Comparison of ENCODE assay signal across 15 cellular contexts in genomic region chr10:99872367-99873162, GRCh38.
DNase-seq lines count a peak whose midpoint lies in the region; ATAC-seq and TF ChIP-seq lines count a peak whose summit lies in the region.
"Had no signal": no experiment of that assay in that cellular context is flagged by ENCODE, and none has a peak within 500 bp of the region (broad histone marks: within the 10 kb centered on the region; RNA-seq: fewer than 3 reads in every experiment).

No MANE protein-coding gene starts in this region.

- intact Hi-C loops in PC-3 (cut with micrococcal nuclease) (no loop called here), mucosa of descending colon (cut with DNase I, micrococcal nuclease) (no loop called here)

- POLR2A ChIA-PET in PC-3 (lab: Charles Lee; ENCODE audit: unreplicated experiment) = no interaction called here
- POLR2A ChIA-PET in CD8-positive, alpha-beta memory T cell (lab: Charles Lee) = no interaction called here
- POLR2A ChIA-PET in WTC11 (lab: Charles Lee) = no interaction called here

- ATAC-seq in PC-3 (no peak), mucosa of descending colon (peak; percentile 60), WTC11 (no peak)
- ATAC-seq in natural killer cell treated with Interleukin-12 subunit alpha and Interleukin-12 subunit beta and Interleukin-15 and Interleukin-18, amount 100 ng/mL, for 72 hours = no peak

- H2AFZ ChIP-seq in PC-3 (ENCODE audit: low read length) = no peak overlapping the region

- H3K36me3 Mint-ChIP-seq in endodermal cell (ENCODE audit: low read depth) (peaks cover 30% of the 10 kb centered on the region), WTC11 (peaks cover 19% of the 10 kb centered on the region)
- H3K36me3 Mint-ChIP-seq in CD8-positive, alpha-beta memory T cell = peaks cover 12 to 18% (median 16%) of the 10 kb centered on the region in 3 donors
- peaks cover 12% of the 10 kb centered on the region for H3K36me3 Mint-ChIP-seq in natural killer cell treated with Interleukin-12 subunit alpha and Interleukin-12 subunit beta and Interleukin-15 and Interleukin-18, amount 100 ng/mL, for 72 hours

- no peaks in the 10 kb centered on the region for H3F3A ChIP-seq in PC-3 (ENCODE audit: low read length, unreplicated experiment)

- H3K4me3 ChIP-seq in PC-3 (ENCODE audit: low read length) (no peak overlapping the region), endodermal cell (ENCODE audit: low read length) (no peak overlapping the region), mucosa of descending colon (no peak overlapping the region)
- H3K4me3 ChIP-seq in CD8-positive, alpha-beta memory T cell (ENCODE audit: low read length) = no peak overlapping the region
- H3K4me3 ChIP-seq: BLaER1 treated with 17β-estradiol and CSF1 and Interleukin-3, amounts not matched to agents 10 nM and 100 nM; left ventricle myocardium inferior had no signal

- no peak overlapping the region for H3K4me2 ChIP-seq in PC-3 (ENCODE audit: low read length)
- H3K4me2 ChIP-seq: BLaER1 treated with 17β-estradiol and CSF1 and Interleukin-3, amounts not matched to agents 10 nM and 100 nM had no signal

- H3K9ac ChIP-seq in PC-3 (ENCODE audit: low read length) (no peak overlapping the region), endodermal cell (ENCODE audit: extremely low read depth, low read length, poor library complexity, severe bottlenecking) (no peak overlapping the region)
- H3K9ac ChIP-seq: BLaER1 treated with 17β-estradiol and CSF1 and Interleukin-3, amounts not matched to agents 10 nM and 100 nM had no signal

- H3K79me2 ChIP-seq in PC-3 (ENCODE audit: low read length) = no peaks in the 10 kb centered on the region

- H3K27me3 ChIP-seq in PC-3 (ENCODE audit: low read length) = no peaks in the 10 kb centered on the region
- no peaks in the 10 kb centered on the region for H3K27me3 ChIP-seq in endodermal cell (ENCODE audit: control insufficient read depth, insufficient read depth, low read length, poor library complexity, severe bottlenecking)
- no peaks in the 10 kb centered on the region for H3K27me3 ChIP-seq in CD8-positive, alpha-beta memory T cell (ENCODE audit: insufficient read depth, low read length, poor library complexity, severe bottlenecking)
- H3K27me3 ChIP-seq: BLaER1 treated with 17β-estradiol and CSF1 and Interleukin-3, amounts not matched to agents 10 nM and 100 nM had no signal

- H3K36me3 ChIP-seq in PC-3 (ENCODE audit: low read depth, low read length) = no peaks in the 10 kb centered on the region
- peaks cover 32% of the 10 kb centered on the region for H3K36me3 ChIP-seq in endodermal cell (ENCODE audit: control insufficient read depth, insufficient read depth, low read length)
- H3K36me3 ChIP-seq in mucosa of descending colon (ENCODE audit: low read depth) = no peaks in the 10 kb centered on the region
- H3K36me3 ChIP-seq in CD8-positive, alpha-beta memory T cell (ENCODE audit: insufficient read depth, low read length) = no peaks in the 10 kb centered on the region

- CTCF ChIA-PET in PC-3 (lab: Charles Lee) (no interaction called here), WTC11 (lab: Charles Lee) (interaction anchor here (1.8 kb wide), 1 partner anchor 27 kb away, joined by 7 read pairs; no protein-coding TSS in a partner anchor)
- CTCF ChIA-PET in CD8-positive, alpha-beta memory T cell (lab: Charles Lee) = interaction anchor here (3.8 kb wide), 1 partner anchor 27 kb away, joined by 13 read pairs; no protein-coding TSS in a partner anchor

- peak; percentile 54 for DNase-seq in ELR (ENCODE audit: low read depth)
- peak; percentile 2 for DNase-seq in PC-3
- DNase-seq in endodermal cell = peak; percentile 36
- DNase-seq in mucosa of descending colon = no peak
- no peak for DNase-seq in CD8-positive, alpha-beta memory T cell
- no peak for DNase-seq in natural killer cell treated with Interleukin-12 subunit alpha and Interleukin-12 subunit beta and Interleukin-15 and Interleukin-18, amount 100 ng/mL, for 72 hours (ENCODE audit: low spot score)
- DNase-seq in WTC11 (ENCODE audit: low spot score) = no peak
- no peak for DNase-seq in NCI-H2196 treated with DMSO at 0.1 percent for 48 hours (lab: John Stamatoyannopoulos, UW; ENCODE audit: unreplicated experiment)
- DNase-seq: activated naive CD8-positive, alpha-beta T cell treated with anti-CD3 and anti-CD28 coated beads for 36 hours; hippocampal formation; left ventricle myocardium inferior; NCI-H187; Right ventricle myocardium superior had no signal

- H3K27ac ChIP-seq in PC-3 (ENCODE audit: low read length) (no peak overlapping the region), endodermal cell (ENCODE audit: low read depth, low read length) (no peak overlapping the region)
- H3K27ac ChIP-seq in CD8-positive, alpha-beta memory T cell (ENCODE audit: low read depth, low read length) = no peak overlapping the region
- H3K27ac ChIP-seq: BLaER1 treated with 17β-estradiol and CSF1 and Interleukin-3, amounts not matched to agents 10 nM and 100 nM; left ventricle myocardium inferior had no signal

- H3K9me3 ChIP-seq in PC-3 (ENCODE audit: low read length) (no peaks in the 10 kb centered on the region), endodermal cell (ENCODE audit: control insufficient read depth, low read length) (no peaks in the 10 kb centered on the region), mucosa of descending colon (no peaks in the 10 kb centered on the region)
- no peaks in the 10 kb centered on the region for H3K9me3 ChIP-seq in CD8-positive, alpha-beta memory T cell (ENCODE audit: low read length)
- H3K9me3 ChIP-seq: left ventricle myocardium inferior had no signal

- H3K4me1 ChIP-seq in PC-3 (ENCODE audit: insufficient read depth, low read length) = no peaks in the 10 kb centered on the region
- peaks cover 9% of the 10 kb centered on the region for H3K4me1 ChIP-seq in endodermal cell (ENCODE audit: control insufficient read depth, insufficient read depth, low read length)
- H3K4me1 ChIP-seq in mucosa of descending colon (ENCODE audit: low read depth) = no peaks in the 10 kb centered on the region
- H3K4me1 ChIP-seq in CD8-positive, alpha-beta memory T cell (ENCODE audit: insufficient read depth, low read length) = peaks cover 16% of the 10 kb centered on the region

- no peak for TF ChIP-seq CTCF in PC-3 (conservative IDR thresholded peaks at IDR 0.05; ENCODE audit: low read depth, low read length)
- TF ChIP-seq CTCF in endodermal cell (conservative IDR thresholded peaks at IDR 0.05) = no peak
- no peak for TF ChIP-seq CTCF in mucosa of descending colon (IDR thresholded peaks at IDR 0.05)
- no peak for TF ChIP-seq CTCF in WTC11 (IDR thresholded peaks at IDR 0.05)

- H3K9me3 Mint-ChIP-seq in endodermal cell (peaks cover 4% of the 10 kb centered on the region), WTC11 (peaks cover under 1% of the 10 kb centered on the region)
- peaks cover under 1 to 7% (median 3%) of the 10 kb centered on the region in 5 donors for H3K9me3 Mint-ChIP-seq in CD8-positive, alpha-beta memory T cell
- H3K9me3 Mint-ChIP-seq in natural killer cell treated with Interleukin-12 subunit alpha and Interleukin-12 subunit beta and Interleukin-15 and Interleukin-18, amount 100 ng/mL, for 72 hours = no peaks in the 10 kb centered on the region

- no peaks in the 10 kb centered on the region for H3K9me2 ChIP-seq in PC-3 (replicated peaks; ENCODE audit: low read length)

- H3K27ac Mint-ChIP-seq in endodermal cell (no peak overlapping the region), WTC11 (no peak overlapping the region)
- H3K27ac Mint-ChIP-seq in CD8-positive, alpha-beta memory T cell = no peak overlapping the region
- no peak overlapping the region for H3K27ac Mint-ChIP-seq in natural killer cell treated with Interleukin-12 subunit alpha and Interleukin-12 subunit beta and Interleukin-15 and Interleukin-18, amount 100 ng/mL, for 72 hours
- H3K27ac Mint-ChIP-seq: activated naive CD8-positive, alpha-beta T cell treated with anti-CD3 and anti-CD28 coated beads for 36 hours; progenitor cell of endocrine pancreas had no signal

- H3K4me1 Mint-ChIP-seq in endodermal cell (peaks cover 15% of the 10 kb centered on the region), WTC11 (no peaks in the 10 kb centered on the region)
- H3K4me1 Mint-ChIP-seq in CD8-positive, alpha-beta memory T cell = peaks cover 14 to 23% (median 18%) of the 10 kb centered on the region in 3 donors
- peaks cover 5 to 16% of the 10 kb centered on the region in 2 donors for H3K4me1 Mint-ChIP-seq in natural killer cell treated with Interleukin-12 subunit alpha and Interleukin-12 subunit beta and Interleukin-15 and Interleukin-18, amount 100 ng/mL, for 72 hours (ENCODE audit: low read depth in 2 of 2)

- peaks cover 3% of the 10 kb centered on the region for H3K27me3 Mint-ChIP-seq in endodermal cell (ENCODE audit: insufficient read depth)
- H3K27me3 Mint-ChIP-seq in CD8-positive, alpha-beta memory T cell = peaks cover 30 to 58% of the 10 kb centered on the region in 2 donors
- peaks cover 11 to 41% of the 10 kb centered on the region in 2 donors for H3K27me3 Mint-ChIP-seq in natural killer cell treated with Interleukin-12 subunit alpha and Interleukin-12 subunit beta and Interleukin-15 and Interleukin-18, amount 100 ng/mL, for 72 hours
- H3K27me3 Mint-ChIP-seq in WTC11 (ENCODE audit: low read depth) = peaks cover 4% of the 10 kb centered on the region; the same call in 1 of the 2 replicates
- H3K27me3 Mint-ChIP-seq: progenitor cell of endocrine pancreas had no signal

- H4K20me1 ChIP-seq in PC-3 (ENCODE audit: low read length) = no peaks in the 10 kb centered on the region
- H4K20me1 ChIP-seq: BLaER1 treated with 17β-estradiol and CSF1 and Interleukin-3, amounts not matched to agents 10 nM and 100 nM had no signal

- BruUV-seq in PC-3 (replicated peaks; lab: Mats Ljungman, UMichigan) = no TSS peak

- H3K4me3 Mint-ChIP-seq in endodermal cell = no peak overlapping the region
- H3K4me3 Mint-ChIP-seq in CD8-positive, alpha-beta memory T cell = no peak overlapping the region
- H3K4me3 Mint-ChIP-seq in natural killer cell treated with Interleukin-12 subunit alpha and Interleukin-12 subunit beta and Interleukin-15 and Interleukin-18, amount 100 ng/mL, for 72 hours = no peak overlapping the region
- no peak overlapping the region for H3K4me3 Mint-ChIP-seq in WTC11
- H3K4me3 Mint-ChIP-seq: activated naive CD8-positive, alpha-beta T cell treated with anti-CD3 and anti-CD28 coated beads for 36 hours had no signal

- 75 to 81% methylated on average over 1 to 5 of the region's 5 CpGs for WGBS in endodermal cell (ENCODE audit: insufficient coverage in 1 of 2, insufficient read length in 1 of 2), 2 experiments

TF ChIP-seq in WTC11, 78 proteins besides CTCF, POLR2A, EP300 and RAD21 (continues in another document):
- no peak for TF ChIP-seq ZNF423 (CRISPR knock-in tag; IDR thresholded peaks at IDR 0.05)
- TF ChIP-seq NFE2L1 (CRISPR knock-in tag; IDR thresholded peaks at IDR 0.05) = no peak
- TF ChIP-seq ETV6 (CRISPR knock-in tag; IDR thresholded peaks at IDR 0.05) = no peak
- TF ChIP-seq, protein P1, sequence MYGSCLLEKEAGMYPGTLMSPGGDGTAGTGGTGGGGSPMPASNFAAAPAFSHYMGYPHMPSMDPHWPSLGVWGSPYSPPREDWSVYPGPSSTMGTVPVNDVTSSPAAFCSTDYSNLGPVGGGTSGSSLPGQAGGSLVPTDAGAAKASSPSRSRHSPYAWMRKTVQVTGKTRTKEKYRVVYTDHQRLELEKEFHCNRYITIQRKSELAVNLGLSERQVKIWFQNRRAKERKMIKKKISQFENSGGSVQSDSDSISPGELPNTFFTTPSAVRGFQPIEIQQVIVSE (CRISPR knock-in tag; IDR thresholded peaks at IDR 0.05; ENCODE audit: borderline replicate concordance) = no peak
- no peak for TF ChIP-seq ESRRA (CRISPR knock-in tag; IDR thresholded peaks at IDR 0.05; ENCODE audit: borderline replicate concordance)

Comparison
In these comparisons a context has a peak if more than half of its experiments do, and no peak if none do; other contexts are left out.
1. DNase-seq: peak in ELR (single experiment), PC-3 (single experiment) and endodermal cell (single experiment); none in mucosa of descending colon (0 of 3), CD8-positive, alpha-beta memory T cell (0 of 5), natural killer cell treated with Interleukin-12 subunit alpha and Interleukin-12 subunit beta and Interleukin-15 and Interleukin-18, amount 100 ng/mL, for 72 hours (single experiment), WTC11 (single experiment) and NCI-H2196 treated with DMSO at 0.1 percent for 48 hours (single experiment).